7 cellular contexts compared by ENCODE assay signal in genomic region chr16:59614466-59615240, GRCh38.
"Had no signal": no experiment of that assay in that cellular context is flagged by ENCODE, and none has a peak within 500 bp of the region (broad histone marks: within the 10 kb centered on the region; RNA-seq: fewer than 3 reads in every experiment).

No MANE protein-coding gene starts in this region.

- H3K4me1 Mint-ChIP-seq: IgD-negative memory B cell had no signal

- H3K4me3 Mint-ChIP-seq: H9, IgD-negative memory B cell had no signal

- ATAC-seq: HepG2 had no signal

- DNase-seq: GM23248, GOT3, H9, HCEC 1CT, KBM-7 had no signal

- H3K27ac Mint-ChIP-seq: H9 had no signal

- H3K36me3 Mint-ChIP-seq: IgD-negative memory B cell had no signal

- H3K9ac ChIP-seq: GM23248 had no signal

- H3K4me3 ChIP-seq: GM23248 had no signal

- H3K9me3 Mint-ChIP-seq: H9 had no signal

- H3K27ac ChIP-seq: GM23248 had no signal
